In genomic region chr19:55257461-55258411, GRCh38 we compare ENCODE assay signal across 1 cellular context.
TF ChIP-seq lines count a peak whose summit lies in the region.

No MANE protein-coding gene starts in this region.

TF ChIP-seq in HEK293, 187 proteins besides CTCF, POLR2A, EP300 and RAD21 (continued from another document):
- TF ChIP-seq ZNF692 (tag by site-specific recombination; IDR thresholded peaks at IDR 0.05) (0 out of 2 replicates have a peak, but pooled peaks have one; percentile 17), ZNF704 (tag by site-specific recombination; IDR thresholded peaks at IDR 0.05) (no peak), EGR2 (tag by site-specific recombination; IDR thresholded peaks at IDR 0.05; ENCODE audit: low read depth) (peak; percentile 85), ZNF416 (tag by site-specific recombination; IDR thresholded peaks at IDR 0.05) (no peak), ZFP41 (tag by site-specific recombination; IDR thresholded peaks at IDR 0.05; ENCODE audit: borderline replicate concordance) (no peak), ZNF341 (tag by site-specific recombination; IDR thresholded peaks at IDR 0.05; ENCODE audit: low read depth) (0 out of 2 replicates have a peak, but pooled peaks have one; percentile 16), HIC1 (tag by site-specific recombination; IDR thresholded peaks at IDR 0.05) (peak; percentile 68), ZNF175 (tag by site-specific recombination; IDR thresholded peaks at IDR 0.05) (no peak), ZNF214 (tag by site-specific recombination; IDR thresholded peaks at IDR 0.05; ENCODE audit: borderline replicate concordance) (no peak), ZNF23 (tag by site-specific recombination; IDR thresholded peaks at IDR 0.05; ENCODE audit: borderline replicate concordance) (no peak), ZNF335 (tag by site-specific recombination; conservative IDR thresholded peaks at IDR 0.05) (peak; percentile 51), ZNF157 (tag by site-specific recombination; IDR thresholded peaks at IDR 0.05) (no peak), ZNF48 (tag by site-specific recombination; IDR thresholded peaks at IDR 0.05) (no peak), ZNF280D (tag by site-specific recombination; IDR thresholded peaks at IDR 0.05) (no peak), ZNF274 (IDR thresholded peaks at IDR 0.05; ENCODE audit: low read length) (no peak), ZNF274 (tag by site-specific recombination; IDR thresholded peaks at IDR 0.05; ENCODE audit: borderline replicate concordance) (no peak), ZNF140 (tag by site-specific recombination; IDR thresholded peaks at IDR 0.05) (no peak), ZNF837 (tag by site-specific recombination; IDR thresholded peaks at IDR 0.05) (no peak)
